Comparison of ENCODE assay signal across 14 cellular contexts in the genomic region with DNA sequence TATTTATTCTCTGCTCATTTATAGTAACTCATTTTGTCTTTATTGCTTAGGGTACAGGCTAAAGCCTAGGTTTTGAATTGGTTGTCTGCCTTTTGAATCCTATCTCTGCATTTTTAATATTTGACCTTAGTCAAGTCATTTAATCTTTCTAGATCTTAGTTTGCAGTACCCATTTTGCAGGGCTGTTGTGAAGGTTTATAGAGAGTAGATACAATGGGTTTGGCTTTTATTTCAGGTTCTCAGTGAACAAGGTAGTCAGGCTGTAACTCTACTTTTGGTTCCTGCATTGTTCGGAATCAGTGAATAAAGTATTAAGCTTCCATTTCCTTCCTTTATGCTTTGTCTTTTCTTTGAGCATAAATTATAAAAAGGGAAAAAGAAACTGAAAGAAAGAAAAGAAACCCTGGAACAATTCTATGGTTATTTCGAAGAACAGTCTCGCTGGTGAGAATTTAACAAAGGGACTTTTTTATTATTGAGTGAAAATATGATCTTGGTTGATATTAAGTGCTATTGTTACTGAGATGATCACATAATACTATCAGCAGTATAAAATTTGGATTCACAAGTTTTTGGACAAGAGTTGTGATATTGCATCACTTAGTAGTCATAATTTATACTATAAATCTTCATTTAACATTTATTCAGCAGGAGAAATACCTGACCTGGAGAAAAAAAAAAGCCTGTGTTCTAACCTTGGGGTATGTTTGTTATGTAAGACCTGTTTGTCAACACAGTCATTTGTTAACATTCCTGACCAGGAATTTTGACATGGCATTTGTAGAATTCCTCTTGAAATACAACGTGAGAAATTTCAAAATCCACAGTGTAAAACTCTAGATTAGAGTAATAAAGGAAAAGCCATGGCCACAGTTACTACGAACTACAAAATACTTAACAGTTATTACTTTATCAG.
DNase-seq lines count a peak whose midpoint lies in the region; ATAC-seq and TF ChIP-seq lines count a peak whose summit lies in the region.
"Had no signal": no experiment of that assay in that cellular context is flagged by ENCODE, and none has a peak within 500 bp of the region (broad histone marks: within the 10 kb centered on the region; RNA-seq: fewer than 3 reads in every experiment).

No MANE protein-coding gene starts in this region.

- 31 to 40% (median 36%) methylated on average over 5 of the region's 5 CpGs for WGBS in spleen, 5 donors

- peaks cover 34% of the 10 kb centered on the region for H3K36me3 Mint-ChIP-seq in activated CD8-positive, alpha-beta memory T cell treated with anti-CD3 and anti-CD28 coated beads, Interleukin-2, amount 10 ng/mL, durations not matched to agents 7 days and 5 days
- H3K36me3 Mint-ChIP-seq in endothelial cell (ENCODE audit: low read depth, unreplicated experiment) = peaks cover 10% of the 10 kb centered on the region

- H2AFZ ChIP-seq in OCI-LY3 (ENCODE audit: low read depth, low read length) = no peak overlapping the region

- H3K79me2 ChIP-seq in OCI-LY3 (ENCODE audit: low read length) = 0 out of 2 replicates have a peak, but pooled peaks cover 3% of the 10 kb centered on the region

- H3K9ac ChIP-seq in OCI-LY3 (ENCODE audit: low read length) = no peak overlapping the region

- intact Hi-C loops in spleen (cut with DNase I; ENCODE audit: low total_unique reads) (no loop called here), left ventricle myocardium superior (cut with micrococcal nuclease) (no loop called here)

- 0 out of 2 replicates have a peak overlapping the region, but pooled peaks have one; percentile 1 for H3K4me3 ChIP-seq in OCI-LY3 (ENCODE audit: low read length)
- peak overlapping the region in 2 of 8 donors; percentile 10 to 38 for H3K4me3 ChIP-seq in spleen
- H3K4me3 ChIP-seq: gastroesophageal sphincter, lung, thoracic aorta had no signal

- no peaks in the 10 kb centered on the region for H3K9me3 Mint-ChIP-seq in activated CD8-positive, alpha-beta memory T cell treated with anti-CD3 and anti-CD28 coated beads, Interleukin-2, amount 10 ng/mL, durations not matched to agents 7 days and 5 days (ENCODE audit: low read depth)
- no peaks in the 10 kb centered on the region for H3K9me3 Mint-ChIP-seq in endothelial cell (ENCODE audit: unreplicated experiment)

- peak overlapping the region; percentile 4 for H3K27ac ChIP-seq in OCI-LY3 (ENCODE audit: low read length)
- peak overlapping the region in 7 of 8 donors; percentile 27 to 78 (median 60) for H3K27ac ChIP-seq in spleen
- H3K27ac ChIP-seq: gastroesophageal sphincter, thoracic aorta had no signal

- H3K4me1 ChIP-seq in OCI-LY3 (ENCODE audit: low read length) = peaks cover 16% of the 10 kb centered on the region
- peaks cover 8 to 27% (median 21%) of the 10 kb centered on the region in 6 donors for H3K4me1 ChIP-seq in spleen

- peaks cover 22% of the 10 kb centered on the region for H3K4me1 Mint-ChIP-seq in activated CD8-positive, alpha-beta memory T cell treated with anti-CD3 and anti-CD28 coated beads, Interleukin-2, amount 10 ng/mL, durations not matched to agents 7 days and 5 days
- H3K4me1 Mint-ChIP-seq in endothelial cell (ENCODE audit: unreplicated experiment) = peaks cover 6% of the 10 kb centered on the region

- peak overlapping the region; percentile 71 for H3K4me3 Mint-ChIP-seq in activated CD8-positive, alpha-beta memory T cell treated with anti-CD3 and anti-CD28 coated beads, Interleukin-2, amount 10 ng/mL, durations not matched to agents 7 days and 5 days
- no peak overlapping the region for H3K4me3 Mint-ChIP-seq in endothelial cell (ENCODE audit: unreplicated experiment)

- no peak for TF ChIP-seq POLR2A in spleen (IDR thresholded peaks at IDR 0.05)

- H3K4me2 ChIP-seq in OCI-LY3 (ENCODE audit: low read length) = peak overlapping the region; percentile 41

- H3K27me3 ChIP-seq in OCI-LY3 (ENCODE audit: low read depth, low read length) (no peaks in the 10 kb centered on the region), spleen (replicated peaks in 1 of 7) (no peaks in the 10 kb centered on the region)
- H3K27me3 ChIP-seq: gastroesophageal sphincter had no signal

- DNase-seq in activated CD8-positive, alpha-beta memory T cell treated with anti-CD3 and anti-CD28 coated beads, Interleukin-2, amount 10 ng/mL, durations not matched to agents 7 days and 5 days = no peak
- no peak for DNase-seq in activated CD8-positive, alpha-beta memory T cell treated with anti-CD3 and anti-CD28 coated beads, Interleukin-2, amount 50 U/mL, for 4 hours
- no peak for DNase-seq in endothelial cell (ENCODE audit: low spot score)
- DNase-seq in spleen = no peak
- no peak for DNase-seq in left ventricle myocardium superior
- DNase-seq: KBM-7, NCI-H2081 treated with DMSO at 0.1 percent for 48 hours, OCI-M1 had no signal

- no peak for TF ChIP-seq CTCF in OCI-LY3 (IDR thresholded peaks at IDR 0.05; ENCODE audit: low read depth, low read length)
- TF ChIP-seq CTCF in endothelial cell (IDR thresholded peaks at IDR 0.05; ENCODE audit: unreplicated experiment) = no peak
- TF ChIP-seq CTCF in spleen (IDR thresholded peaks at IDR 0.05 in 8 of 11, conservative IDR thresholded peaks at IDR 0.05 in 3 of 11) = no peak

- no peaks in the 10 kb centered on the region for H3K27me3 Mint-ChIP-seq in activated CD8-positive, alpha-beta memory T cell treated with anti-CD3 and anti-CD28 coated beads, Interleukin-2, amount 10 ng/mL, durations not matched to agents 7 days and 5 days
- no peaks in the 10 kb centered on the region for H3K27me3 Mint-ChIP-seq in endothelial cell (ENCODE audit: unreplicated experiment)

- CTCF ChIA-PET in activated CD8-positive, alpha-beta memory T cell treated with anti-CD3 and anti-CD28 coated beads, Interleukin-2, amount 10 ng/mL, durations not matched to agents 7 days and 5 days (lab: Charles Lee) = interaction anchor here (0.6 to 2.2 kb wide), 3 partner anchors 13 to 78 kb away, joined by 3 to 7 read pairs (median 3); no protein-coding TSS in a partner anchor

- H3K36me3 ChIP-seq in OCI-LY3 (replicated peaks; ENCODE audit: low read depth, low read length) (peaks cover 40% of the 10 kb centered on the region), spleen (peaks cover 0 to 67% (median 16%) of the 10 kb centered on the region in 6 donors)

- ATAC-seq in activated CD8-positive, alpha-beta memory T cell treated with anti-CD3 and anti-CD28 coated beads, Interleukin-2, amount 10 ng/mL, durations not matched to agents 7 days and 5 days = peak; percentile 77
- ATAC-seq in HG03097 (IDR thresholded peaks at IDR 0.05; ENCODE audit: low FRiP score, unreplicated experiment) (no peak), GM18498 (IDR thresholded peaks at IDR 0.05; ENCODE audit: unreplicated experiment) (no peak), left ventricle myocardium superior (no peak)
- ATAC-seq: gastroesophageal sphincter had no signal

- H3K9me3 ChIP-seq in OCI-LY3 (ENCODE audit: insufficient read depth, low read length) = no peaks in the 10 kb centered on the region
- H3K9me3 ChIP-seq in spleen = no peaks in the 10 kb centered on the region
- H3K9me3 ChIP-seq: gastroesophageal sphincter, thoracic aorta had no signal

- peaks cover 47% of the 10 kb centered on the region for H4K20me1 ChIP-seq in OCI-LY3 (ENCODE audit: insufficient read depth, low read length)

- H3K27ac Mint-ChIP-seq in activated CD8-positive, alpha-beta memory T cell treated with anti-CD3 and anti-CD28 coated beads, Interleukin-2, amount 10 ng/mL, durations not matched to agents 7 days and 5 days = peak overlapping the region; percentile 78
- peak overlapping the region; percentile 49 for H3K27ac Mint-ChIP-seq in endothelial cell (ENCODE audit: unreplicated experiment)
